In genomic region chr12:62468394-62468793, GRCh38 we compare ENCODE assay signal across 8 cellular contexts. TPM values are rescaled to one million over a fixed set of nuclear protein-coding genes. Genes with fewer than 3 reads are reported as not detected.
DNase-seq lines count a peak whose midpoint lies in the region; ATAC-seq and TF ChIP-seq lines count a peak whose summit lies in the region.

No MANE protein-coding gene starts in this region.

- no peak for ATAC-seq in activated naive CD8-positive, alpha-beta T cell treated with anti-CD3 and anti-CD28 coated beads, Interleukin-2, amount 50 U/mL, for 24 hours
- ATAC-seq in HG02759 (IDR thresholded peaks at IDR 0.05; ENCODE audit: unreplicated experiment) = no peak

- no peaks in the 10 kb centered on the region for H3K27me3 Mint-ChIP-seq in activated naive CD8-positive, alpha-beta T cell treated with anti-CD3 and anti-CD28 coated beads, Interleukin-2, amount 50 U/mL, for 24 hours

- peaks cover 5% of the 10 kb centered on the region; the same call in 1 of the 2 replicates for H3K9me3 ChIP-seq in HAP-1
- peaks cover 4% of the 10 kb centered on the region for H3K9me3 ChIP-seq in mesenchymal stem cell (ENCODE audit: control insufficient read depth, low read length)

- no peak overlapping the region for H3K18ac ChIP-seq in mesenchymal stem cell (ENCODE audit: low read depth in 1 of 2, low read length in 2 of 2)

- no peak for DNase-seq in AG04449 (ENCODE audit: low read depth, low spot score)
- DNase-seq in HAP-1 (ENCODE audit: low spot score in 2 of 2) = no peak
- DNase-seq in activated naive CD8-positive, alpha-beta T cell treated with anti-CD3 and anti-CD28 coated beads, Interleukin-2, amount 50 U/mL, for 24 hours = no peak
- no peak for DNase-seq in mesenchymal stem cell
- DNase-seq in D341Med (ENCODE audit: low spot score) = no peak
- no peak for DNase-seq in NOMO-1 treated with dmso at 0.1 percent for 144 hours (lab: John Stamatoyannopoulos, UW; ENCODE audit: unreplicated experiment)
- no peak for DNase-seq in stimulated activated naive CD4-positive, alpha-beta T cell (lab: John Stamatoyannopoulos, UW)

- H3K27ac ChIP-seq in mesenchymal stem cell (ENCODE audit: low read length, poor library complexity, severe bottlenecking) = no peak overlapping the region

- H2AK5ac ChIP-seq in mesenchymal stem cell (ENCODE audit: low read length, severe bottlenecking) = no peak overlapping the region

- H3K9ac ChIP-seq in mesenchymal stem cell (ENCODE audit: low read length) = peak overlapping the region; percentile 99

- H3K4me3 ChIP-seq in AG04449 (ENCODE audit: low read depth, low read length) (peak overlapping the region; percentile 96), HAP-1 (peak overlapping the region; percentile 98), mesenchymal stem cell (ENCODE audit: insufficient read depth in 1 of 2, low read depth in 1 of 2, low read length in 2 of 2) (peak overlapping the region in 1 of 2 experiments; percentile 90)

- H2BK15ac ChIP-seq in mesenchymal stem cell (ENCODE audit: low read depth, poor library complexity, severe bottlenecking) = no peak overlapping the region

- POLR2A ChIA-PET in AG04449 (lab: Yijun Ruan, JAX) = no interaction called here

- H3K4me2 ChIP-seq in mesenchymal stem cell (ENCODE audit: low read length, poor library complexity, severe bottlenecking) = no peak overlapping the region

- TF ChIP-seq CTCF in AG04449 (IDR thresholded peaks at IDR 0.05; ENCODE audit: insufficient read depth, low read length, missing control alignments) = no peak

- H3K36me3 Mint-ChIP-seq in activated naive CD8-positive, alpha-beta T cell treated with anti-CD3 and anti-CD28 coated beads, Interleukin-2, amount 50 U/mL, for 24 hours (ENCODE audit: low read depth) = peaks cover 6% of the 10 kb centered on the region

- no peak overlapping the region for H3K4ac ChIP-seq in mesenchymal stem cell (ENCODE audit: low read depth in 1 of 2, low read length in 2 of 2)

- no peak overlapping the region for H4K8ac ChIP-seq in mesenchymal stem cell (ENCODE audit: low read length)

- H3K4me1 Mint-ChIP-seq in activated naive CD8-positive, alpha-beta T cell treated with anti-CD3 and anti-CD28 coated beads, Interleukin-2, amount 50 U/mL, for 24 hours = peaks cover 27% of the 10 kb centered on the region

- H3K79me1 ChIP-seq in mesenchymal stem cell (replicated peaks; ENCODE audit: low read length, poor library complexity, severe bottlenecking) = peaks cover 10% of the 10 kb centered on the region

- H4K91ac ChIP-seq in mesenchymal stem cell (ENCODE audit: low read length) = no peak overlapping the region

- H3K23ac ChIP-seq in mesenchymal stem cell (ENCODE audit: low read length in 2 of 2) = no peak overlapping the region

- no peaks in the 10 kb centered on the region for H3K27me3 ChIP-seq in HAP-1 (ENCODE audit: low read depth)
- no peaks in the 10 kb centered on the region for H3K27me3 ChIP-seq in mesenchymal stem cell (ENCODE audit: control insufficient read depth in 1 of 2, insufficient read depth in 1 of 2, low read length in 2 of 2)

- H3K4me3 Mint-ChIP-seq in activated naive CD8-positive, alpha-beta T cell treated with anti-CD3 and anti-CD28 coated beads, Interleukin-2, amount 50 U/mL, for 24 hours = peak overlapping the region; percentile 96

- H3K27ac Mint-ChIP-seq in activated naive CD8-positive, alpha-beta T cell treated with anti-CD3 and anti-CD28 coated beads, Interleukin-2, amount 50 U/mL, for 24 hours = no peak overlapping the region

- CTCF ChIA-PET in AG04449 (lab: Yijun Ruan, JAX) = interaction anchor here (1.4 to 3.9 kb wide), 2 partner anchors 32 to 326 kb away, joined by 4 to 30 read pairs; no protein-coding TSS in a partner anchor

- H2BK12ac ChIP-seq in mesenchymal stem cell (ENCODE audit: low read length in 2 of 2) = no peak overlapping the region

- in situ Hi-C loops in HAP-1 (cut with MboI; ENCODE audit: low sequenced_read_pairs) = no loop called here

- no CpG with 5 or more reads among the region's 2 CpGs for WGBS in mesenchymal stem cell

- no peak overlapping the region for H2BK120ac ChIP-seq in mesenchymal stem cell (ENCODE audit: low read depth, low read length)

- H3K4me1 ChIP-seq in HAP-1 = peaks cover 4% of the 10 kb centered on the region; the same call in 1 of the 2 replicates
- peaks cover 7% of the 10 kb centered on the region for H3K4me1 ChIP-seq in mesenchymal stem cell (ENCODE audit: control insufficient read depth, insufficient read depth, low read depth, low read length)

- H2AFZ ChIP-seq in mesenchymal stem cell (ENCODE audit: low read depth, low read length) = no peak overlapping the region

- no peak overlapping the region for H3K14ac ChIP-seq in mesenchymal stem cell (ENCODE audit: low read length in 2 of 2)

- peaks cover 5% of the 10 kb centered on the region for H3K9me3 Mint-ChIP-seq in activated naive CD8-positive, alpha-beta T cell treated with anti-CD3 and anti-CD28 coated beads, Interleukin-2, amount 50 U/mL, for 24 hours

- H3K36me3 ChIP-seq in HAP-1 (replicated peaks) (peaks cover 4% of the 10 kb centered on the region), mesenchymal stem cell (ENCODE audit: control insufficient read depth in 1 of 2, insufficient read depth in 2 of 2, low read depth in 1 of 2, low read length in 2 of 2) (peaks cover 0 to 13% of the 10 kb centered on the region in 2 experiments)

- no peak overlapping the region for H2BK5ac ChIP-seq in mesenchymal stem cell (ENCODE audit: low read depth, low read length, poor library complexity, severe bottlenecking)

RNA-seq across cellular contexts. Expression of gene MON2, which starts 1.8 kb away (rescaled TPM):
- 14.9 TPM for polyA plus RNA-seq in mesenchymal stem cell (2013, experiment 1 of 2)
- 14.4 TPM for polyA plus RNA-seq in mesenchymal stem cell (2013, experiment 2 of 2)
